In genomic region chrX:13467243-13467642, GRCh38 we compare ENCODE assay signal across 15 cellular contexts.
DNase-seq lines count a peak whose midpoint lies in the region; ATAC-seq and TF ChIP-seq lines count a peak whose summit lies in the region.
"Had no signal": no experiment of that assay in that cellular context is flagged by ENCODE, and none has a peak within 500 bp of the region (broad histone marks: within the 10 kb centered on the region; RNA-seq: fewer than 3 reads in every experiment).

No MANE protein-coding gene starts in this region.

- DNase-seq in SJCRH30 (no peak), esophagus muscularis mucosa (ENCODE audit: extremely low spot score) (no peak), sigmoid colon (no peak), NCI-H1436 (lab: John Stamatoyannopoulos, UW) (no peak), inferior parietal cortex (ENCODE audit: extremely low spot score) (no peak), foreskin keratinocyte (no peak), upper lobe of right lung (no peak)
- DNase-seq: CD4-positive, alpha-beta memory T cell; DMS153; DMS79; GDM1; HCEC 1CT had no signal

- TF ChIP-seq POLR2A in esophagus muscularis mucosa (IDR thresholded peaks at IDR 0.05; ENCODE audit: low read depth): no peak
- no peak for TF ChIP-seq POLR2A in sigmoid colon (IDR thresholded peaks at IDR 0.05)

- H3K4me3 ChIP-seq in SJCRH30 (no peak overlapping the region), esophagus muscularis mucosa (no peak overlapping the region), sigmoid colon (no peak overlapping the region), upper lobe of right lung (no peak overlapping the region)
- H3K4me3 ChIP-seq: BLaER1, GM23338 had no signal

- 42% methylated on average over 1 of the region's 1 CpG for WGBS in esophagus muscularis mucosa
- 68 to 95% methylated on average over 1 of the region's 1 CpG for WGBS in sigmoid colon, 2 donors

- H3K4me1 ChIP-seq in SJCRH30 (peaks cover 61% of the 10 kb centered on the region), esophagus muscularis mucosa (peaks cover 4 to 25% (median 13%) of the 10 kb centered on the region in 4 donors), sigmoid colon (peaks cover 0 to 15% (median 0%) of the 10 kb centered on the region in 4 donors), foreskin keratinocyte (no peaks in the 10 kb centered on the region), upper lobe of right lung (no peaks in the 10 kb centered on the region)

- intact Hi-C loops in esophagus muscularis mucosa (cut with DNase I) (no loop called here), sigmoid colon (cut with DNase I) (no loop called here), upper lobe of right lung (cut with DNase I) (no loop called here)

- H3K27ac ChIP-seq in SJCRH30 (peak overlapping the region; percentile 40), esophagus muscularis mucosa (replicated peaks in 1 of 4) (peak overlapping the region in 3 of 4 donors; percentile 3 to 65 (median 36)), sigmoid colon (peak overlapping the region in 3 of 4 donors; percentile 19 to 39 (median 19)), foreskin keratinocyte (no peak overlapping the region), upper lobe of right lung (no peak overlapping the region)
- H3K27ac ChIP-seq: BLaER1, HL-60 had no signal

- H3K27me3 ChIP-seq in SJCRH30 (no peaks in the 10 kb centered on the region), esophagus muscularis mucosa (peaks cover 0 to 4% (median 0%) of the 10 kb centered on the region in 4 donors), sigmoid colon (no peaks in the 10 kb centered on the region), foreskin keratinocyte (no peaks in the 10 kb centered on the region), upper lobe of right lung (no peaks in the 10 kb centered on the region)

- ATAC-seq in foreskin keratinocyte: no peak
- no peak for ATAC-seq in upper lobe of right lung
- ATAC-seq: GM23338 had no signal

- H3K36me3 ChIP-seq in SJCRH30 (no peaks in the 10 kb centered on the region), esophagus muscularis mucosa (no peaks in the 10 kb centered on the region), sigmoid colon (no peaks in the 10 kb centered on the region), upper lobe of right lung (no peaks in the 10 kb centered on the region)
- H3K36me3 ChIP-seq: BLaER1 had no signal

- no peak for TF ChIP-seq CTCF in esophagus muscularis mucosa (IDR thresholded peaks at IDR 0.05)
- no peak for TF ChIP-seq CTCF in sigmoid colon (IDR thresholded peaks at IDR 0.05)
- TF ChIP-seq CTCF in foreskin keratinocyte (conservative IDR thresholded peaks at IDR 0.05): no peak
- TF ChIP-seq CTCF in upper lobe of right lung (IDR thresholded peaks at IDR 0.05): no peak

- TF ChIP-seq EP300 in esophagus muscularis mucosa (IDR thresholded peaks at IDR 0.05) (no peak), sigmoid colon (IDR thresholded peaks at IDR 0.05) (no peak)

- H3K9me3 ChIP-seq in SJCRH30 (replicated peaks) (peaks cover 14% of the 10 kb centered on the region; the same call in 1 of the 2 replicates), esophagus muscularis mucosa (peaks cover 0 to 13% (median 0%) of the 10 kb centered on the region in 4 donors), sigmoid colon (no peaks in the 10 kb centered on the region), upper lobe of right lung (no peaks in the 10 kb centered on the region)

Comparison
In these comparisons a context has a peak if more than half of its experiments do, and no peak if none do; other contexts are left out.
1. H3K27ac ChIP-seq: peak in SJCRH30 (single experiment), esophagus muscularis mucosa (3 of 4) and sigmoid colon (3 of 4); none in foreskin keratinocyte (single experiment) and upper lobe of right lung (single experiment).